ENCODE assay signal across 17 cellular contexts in genomic region chr3:63990204-63990603, GRCh38. TPM values are rescaled to one million over a fixed set of nuclear protein-coding genes. Genes with fewer than 3 reads are reported as not detected.
DNase-seq lines count a peak whose midpoint lies in the region; ATAC-seq and TF ChIP-seq lines count a peak whose summit lies in the region.
"Had no signal": no experiment of that assay in that cellular context is flagged by ENCODE, and none has a peak within 500 bp of the region (broad histone marks: within the 10 kb centered on the region; RNA-seq: fewer than 3 reads in every experiment).

No MANE protein-coding gene starts in this region.

- H3K36me3 ChIP-seq in endodermal cell (ENCODE audit: control insufficient read depth, insufficient read depth, low read length): peaks cover 82% of the 10 kb centered on the region

- H3K27ac ChIP-seq in endodermal cell (ENCODE audit: low read depth, low read length): no peak overlapping the region
- H3K27ac ChIP-seq: BLaER1, KMS-11, RWPE1 had no signal

- peaks cover 7% of the 10 kb centered on the region for H3K4me1 ChIP-seq in endodermal cell (ENCODE audit: control insufficient read depth, insufficient read depth, low read length)
- H3K4me1 ChIP-seq: BLaER1 had no signal

- peaks cover 35% of the 10 kb centered on the region for H3K4me1 Mint-ChIP-seq in activated T-cell treated with anti-CD3 and anti-CD28 coated beads, Interleukin-2, amount 50 U/mL, for 24 hours (ENCODE audit: low read depth)
- H3K4me1 Mint-ChIP-seq in T-helper 17 cell (peaks cover 37% of the 10 kb centered on the region), endodermal cell (peaks cover 25% of the 10 kb centered on the region)
- H3K4me1 Mint-ChIP-seq in effector memory CD8-positive, alpha-beta T cell (ENCODE audit: low read depth in 2 of 2): peaks cover 18 to 21% of the 10 kb centered on the region in 2 donors

- no peak overlapping the region for H3K4me3 ChIP-seq in endodermal cell (ENCODE audit: low read length)
- H3K4me3 ChIP-seq: BLaER1 had no signal

- no peak overlapping the region for H3K4me3 Mint-ChIP-seq in activated T-cell treated with anti-CD3 and anti-CD28 coated beads, Interleukin-2, amount 50 U/mL, for 24 hours
- H3K4me3 Mint-ChIP-seq in T-helper 17 cell: no peak overlapping the region
- H3K4me3 Mint-ChIP-seq in effector memory CD8-positive, alpha-beta T cell: no peak overlapping the region
- H3K4me3 Mint-ChIP-seq in endodermal cell: no peak overlapping the region

- no peaks in the 10 kb centered on the region for H3K9me3 Mint-ChIP-seq in activated T-cell treated with anti-CD3 and anti-CD28 coated beads, Interleukin-2, amount 50 U/mL, for 24 hours
- no peaks in the 10 kb centered on the region for H3K9me3 Mint-ChIP-seq in effector memory CD8-positive, alpha-beta T cell
- H3K9me3 Mint-ChIP-seq in endodermal cell: no peaks in the 10 kb centered on the region

- H3K9me3 ChIP-seq in T-helper 17 cell (ENCODE audit: control insufficient read depth, low read length, poor library complexity, severe bottlenecking) (no peaks in the 10 kb centered on the region), endodermal cell (ENCODE audit: control insufficient read depth, low read length) (no peaks in the 10 kb centered on the region)
- H3K9me3 ChIP-seq: BLaER1 had no signal

- peak overlapping the region; percentile 88 for H3K27ac Mint-ChIP-seq in activated T-cell treated with anti-CD3 and anti-CD28 coated beads, Interleukin-2, amount 50 U/mL, for 24 hours
- H3K27ac Mint-ChIP-seq in T-helper 17 cell (peak overlapping the region; percentile 81), endodermal cell (no peak overlapping the region)
- H3K27ac Mint-ChIP-seq in effector memory CD8-positive, alpha-beta T cell: peak overlapping the region; percentile 33 to 72

- H3K27me3 Mint-ChIP-seq in activated T-cell treated with anti-CD3 and anti-CD28 coated beads, Interleukin-2, amount 50 U/mL, for 24 hours: no peaks in the 10 kb centered on the region
- H3K27me3 Mint-ChIP-seq in T-helper 17 cell: no peaks in the 10 kb centered on the region
- H3K27me3 Mint-ChIP-seq in effector memory CD8-positive, alpha-beta T cell: no peaks in the 10 kb centered on the region
- H3K27me3 Mint-ChIP-seq in endodermal cell (ENCODE audit: insufficient read depth): no peaks in the 10 kb centered on the region

- ATAC-seq in T-helper 17 cell: no peak
- no peak for ATAC-seq in effector memory CD8-positive, alpha-beta T cell (replicated peaks)
- no peak for ATAC-seq in GM21390 (IDR thresholded peaks at IDR 0.05; ENCODE audit: unreplicated experiment)
- ATAC-seq in HG02759 (IDR thresholded peaks at IDR 0.05; ENCODE audit: unreplicated experiment): no peak
- ATAC-seq: PC-3 had no signal

- no peak overlapping the region for H3K9ac ChIP-seq in endodermal cell (ENCODE audit: extremely low read depth, low read length, poor library complexity, severe bottlenecking)
- H3K9ac ChIP-seq: BLaER1, KMS-11 had no signal

- H3K27me3 ChIP-seq in endodermal cell (ENCODE audit: control insufficient read depth, insufficient read depth, low read length, poor library complexity, severe bottlenecking): no peaks in the 10 kb centered on the region
- H3K27me3 ChIP-seq: BLaER1 had no signal

- H3K36me3 Mint-ChIP-seq in activated T-cell treated with anti-CD3 and anti-CD28 coated beads, Interleukin-2, amount 50 U/mL, for 24 hours (ENCODE audit: low read depth): peaks cover 96% of the 10 kb centered on the region
- peaks cover 9% of the 10 kb centered on the region for H3K36me3 Mint-ChIP-seq in T-helper 17 cell (ENCODE audit: low read depth)
- H3K36me3 Mint-ChIP-seq in effector memory CD8-positive, alpha-beta T cell (ENCODE audit: insufficient read depth): peaks cover 80% of the 10 kb centered on the region
- H3K36me3 Mint-ChIP-seq in endodermal cell (ENCODE audit: low read depth): peaks cover 53% of the 10 kb centered on the region

- no peak for TF ChIP-seq CTCF in endodermal cell (conservative IDR thresholded peaks at IDR 0.05)

- WGBS in endodermal cell (ENCODE audit: insufficient coverage in 1 of 2, insufficient read length in 1 of 2), 2 experiments: 96 to 97% methylated on average over 14 of the region's 14 CpGs

- no peak for DNase-seq in activated T-cell treated with anti-CD3 and anti-CD28 coated beads, Interleukin-2, amount 50 U/mL, for 24 hours
- no peak for DNase-seq in activated T-cell treated with anti-CD3 and anti-CD28 coated beads, Interleukin-2, amount 50 U/mL, for 48 hours
- DNase-seq in T-helper 17 cell (no peak), pons (ENCODE audit: low spot score) (peak; percentile 42), endodermal cell (no peak)
- no peak for DNase-seq in effector memory CD8-positive, alpha-beta T cell
- DNase-seq: GF-D8, NCI-H146, NCI-H2081, NCI-H510A treated with DMSO at 0.1 percent for 48 hours, NCI-H82, PC-3 had no signal

RNA-seq across cellular contexts. Expression of gene PSMD6, which starts 33.1 kb away (rescaled TPM):
- total RNA-seq in T-helper 17 cell (10 to 100 TPM; 91.3 to 97.3 TPM), endodermal cell (100 to 1,000 TPM in 1 of 2 donors, 10 to 100 TPM in 1; 99.7 to 109 TPM)
- polyA plus RNA-seq in endodermal cell (2013, experiment 1 of 2): 115 TPM
- 104 TPM for polyA plus RNA-seq in endodermal cell (2013, experiment 2 of 2)
